1 cellular context compared by ENCODE assay signal in the genomic region with DNA sequence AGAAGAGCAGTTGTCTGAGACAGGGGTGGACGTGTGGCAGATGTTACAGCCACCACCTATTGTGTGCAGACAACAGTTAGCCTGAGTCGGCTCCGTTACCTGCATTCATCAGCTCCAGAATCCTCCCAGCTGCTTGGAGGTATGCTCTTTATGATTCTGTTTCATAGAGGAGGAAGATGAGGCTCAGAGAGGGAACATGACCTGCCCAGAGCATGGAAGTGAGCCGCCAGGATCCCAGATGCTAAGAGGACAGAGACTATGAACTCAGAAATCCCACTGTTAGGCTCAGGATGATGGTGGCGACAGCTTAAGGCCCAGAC.
TF ChIP-seq lines count a peak whose summit lies in the region.

No MANE protein-coding gene starts in this region.

TF ChIP-seq in GM23338, 12 proteins besides CTCF, POLR2A, EP300 and RAD21 (continued from another document):
- no peak for TF ChIP-seq ZNF462 (CRISPR knock-in tag; IDR thresholded peaks at IDR 0.05)
- no peak for TF ChIP-seq EZH2 (IDR thresholded peaks at IDR 0.05; ENCODE audit: low read depth, unreplicated experiment)
- no peak for TF ChIP-seq ZNF114 (CRISPR knock-in tag; IDR thresholded peaks at IDR 0.05)
- TF ChIP-seq REST (IDR thresholded peaks at IDR 0.05; ENCODE audit: unreplicated experiment) = no peak
- TF ChIP-seq JUNB (IDR thresholded peaks at IDR 0.05; ENCODE audit: unreplicated experiment) = no peak
- TF ChIP-seq EZH2phosphoT487 (IDR thresholded peaks at IDR 0.05; ENCODE audit: unreplicated experiment) = no peak
- no peak for TF ChIP-seq ZNF331 (CRISPR knock-in tag; IDR thresholded peaks at IDR 0.05; ENCODE audit: low read depth)
- TF ChIP-seq STAT1 (IDR thresholded peaks at IDR 0.05; ENCODE audit: unreplicated experiment) = no peak
